22 cellular contexts compared by ENCODE assay signal in genomic region chr7:139873593-139874374, GRCh38. TPM values are rescaled to one million over a fixed set of nuclear protein-coding genes. Genes with fewer than 3 reads are reported as not detected.
A peak's percentile ranks its signal among the peaks of the same experiment; 100 is the strongest.
DNase-seq lines count a peak whose midpoint lies in the region; ATAC-seq, FAIRE-seq and TF ChIP-seq lines count a peak whose summit lies in the region.
"Had no signal": no experiment of that assay in that cellular context is flagged by ENCODE, and none has a peak within 500 bp of the region (broad histone marks: within the 10 kb centered on the region; RNA-seq: fewer than 3 reads in every experiment).

No MANE protein-coding gene starts in this region.

- ATAC-seq in GM23338 (no peak), K562 (no peak), right cardiac atrium (peak; percentile 61 to 88), HG03439 (IDR thresholded peaks at IDR 0.05; ENCODE audit: unreplicated experiment) (no peak)
- ATAC-seq in natural killer cell treated with Interleukin-12 subunit alpha and Interleukin-12 subunit beta and Interleukin-15 and Interleukin-18, amount 100 ng/mL, for 72 hours: peak; percentile 41 to 60
- ATAC-seq: Panc1 had no signal

- H3F3A ChIP-seq in GM23338 (replicated peaks; ENCODE audit: low read depth): no peaks in the 10 kb centered on the region
- H3F3A ChIP-seq in neural progenitor cell (ENCODE audit: low read depth): no peaks in the 10 kb centered on the region

- H3K9ac ChIP-seq in K562 (ENCODE audit: insufficient read depth in 1 of 2, low read depth in 2 of 2, low read length in 2 of 2): no peak overlapping the region
- H3K9ac ChIP-seq in neural progenitor cell: no peak overlapping the region

- TF ChIP-seq RAD21 in K562 (CRISPR knock-in tag; conservative IDR thresholded peaks at IDR 0.05 in 1 of 2, IDR thresholded peaks at IDR 0.05 in 1 of 2): no peak

- POLR2A ChIA-PET in K562 (lab: Yijun Ruan, JAX): interaction anchor here (0.7 to 1.6 kb wide), 5 partner anchors 14 to 133 kb away, joined by 3 to 9 read pairs (median 3); no protein-coding TSS in a partner anchor

- TF ChIP-seq EP300 in K562 (IDR thresholded peaks at IDR 0.05; ENCODE audit: low read length): no peak

- no peak for TF ChIP-seq POLR2A in K562 (conservative IDR thresholded peaks at IDR 0.05)

- intact Hi-C loops in K562 (cut with micrococcal nuclease): no loop called here
- intact Hi-C loops in right cardiac atrium (cut with DNase I): no loop called here

- H3K27me3 Mint-ChIP-seq in GM23338 (ENCODE audit: insufficient read depth, low read depth, poor library complexity) (peaks cover 2% of the 10 kb centered on the region), neural progenitor cell (ENCODE audit: insufficient read depth, low read depth) (no peaks in the 10 kb centered on the region)
- no peaks in the 10 kb centered on the region for H3K27me3 Mint-ChIP-seq in natural killer cell treated with Interleukin-12 subunit alpha and Interleukin-12 subunit beta and Interleukin-15 and Interleukin-18, amount 100 ng/mL, for 72 hours

- BruUV-seq in K562 (replicated peaks; lab: Mats Ljungman, UMichigan): no TSS peak

- H3K4me3 Mint-ChIP-seq in GM23338 (no peak overlapping the region), neural progenitor cell (no peak overlapping the region)
- H3K4me3 Mint-ChIP-seq in natural killer cell treated with Interleukin-12 subunit alpha and Interleukin-12 subunit beta and Interleukin-15 and Interleukin-18, amount 100 ng/mL, for 72 hours: peak overlapping the region; percentile 79
- H3K4me3 Mint-ChIP-seq: CD14-positive monocyte, HFFc6 had no signal

- H3K27ac Mint-ChIP-seq in GM23338 (no peak overlapping the region), neural progenitor cell (no peak overlapping the region)
- peak overlapping the region; percentile 95 to 99 for H3K27ac Mint-ChIP-seq in natural killer cell treated with Interleukin-12 subunit alpha and Interleukin-12 subunit beta and Interleukin-15 and Interleukin-18, amount 100 ng/mL, for 72 hours
- H3K27ac Mint-ChIP-seq: HFFc6 had no signal

- CTCF ChIA-PET in K562 (lab: Yijun Ruan, JAX; ENCODE audit: low intra/inter-chr PET ratio): no interaction called here

- no peaks in the 10 kb centered on the region for H4K20me1 ChIP-seq in GM23338 (replicated peaks; ENCODE audit: insufficient read depth)
- H4K20me1 ChIP-seq in K562 (replicated peaks; ENCODE audit: control insufficient read depth, insufficient read depth, low read length): no peaks in the 10 kb centered on the region
- H4K20me1 ChIP-seq in neural progenitor cell (ENCODE audit: low read depth): no peaks in the 10 kb centered on the region

- H3K9me1 ChIP-seq in K562 (ENCODE audit: control insufficient read depth, insufficient read depth, low read length): no peaks in the 10 kb centered on the region

- no peaks in the 10 kb centered on the region for H3K36me3 Mint-ChIP-seq in GM23338 (ENCODE audit: low read depth)
- H3K36me3 Mint-ChIP-seq in natural killer cell treated with Interleukin-12 subunit alpha and Interleukin-12 subunit beta and Interleukin-15 and Interleukin-18, amount 100 ng/mL, for 72 hours: peaks cover 27% of the 10 kb centered on the region
- H3K36me3 Mint-ChIP-seq in neural progenitor cell: no peaks in the 10 kb centered on the region

- no peaks in the 10 kb centered on the region for H3K27me3 ChIP-seq in GM23338 (ENCODE audit: insufficient read depth)
- H3K27me3 ChIP-seq in K562 (ENCODE audit: control insufficient read depth in 2 of 2, insufficient read depth in 2 of 2, low read length in 2 of 2): no peaks in the 10 kb centered on the region
- H3K27me3 ChIP-seq in right cardiac atrium (ENCODE audit: control insufficient read depth, insufficient read depth): no peaks in the 10 kb centered on the region
- no peaks in the 10 kb centered on the region for H3K27me3 ChIP-seq in neural progenitor cell

- no peak for FAIRE-seq in K562 (lab: Jason Lieb, UNC)
- FAIRE-seq: H54 had no signal

- H3K9me2 ChIP-seq in GM23338 (ENCODE audit: insufficient read depth): peaks cover 4% of the 10 kb centered on the region; the same call in 1 of the 2 replicates

- no peak overlapping the region for H3K4me3 ChIP-seq in GM23338
- H3K4me3 ChIP-seq in K562: no peak overlapping the region
- no peak overlapping the region for H3K4me3 ChIP-seq in right cardiac atrium (ENCODE audit: low read length)
- no peak overlapping the region for H3K4me3 ChIP-seq in neural progenitor cell

- H3K4me2 ChIP-seq in GM23338 (no peak overlapping the region), K562 (ENCODE audit: insufficient read depth, low read length) (no peak overlapping the region), neural progenitor cell (no peak overlapping the region)

- in situ Hi-C loops in K562 (cut with MboI): no loop called here

- H3K9me3 ChIP-seq in K562 (replicated peaks; ENCODE audit: control insufficient read depth, insufficient read depth, low read depth, low read length) (no peaks in the 10 kb centered on the region), right cardiac atrium (ENCODE audit: control insufficient read depth, low read length) (no peaks in the 10 kb centered on the region), neural progenitor cell (ENCODE audit: low read depth) (no peaks in the 10 kb centered on the region)

- no peak for TF ChIP-seq CTCF in GM23338 (conservative IDR thresholded peaks at IDR 0.05; ENCODE audit: low read depth in 2 of 2)
- TF ChIP-seq CTCF in K562 (IDR thresholded peaks at IDR 0.05 in 2 of 3, conservative IDR thresholded peaks at IDR 0.05 in 1 of 3; ENCODE audit: insufficient read depth in 2 of 3, low read depth in 1 of 3, low read length in 3 of 3): no peak
- TF ChIP-seq CTCF in neural progenitor cell (IDR thresholded peaks at IDR 0.05): no peak

- H3K27ac ChIP-seq in GM23338 (ENCODE audit: low read depth): no peak overlapping the region
- H3K27ac ChIP-seq in K562 (ENCODE audit: extremely low read depth, low read depth, low read length): no peak overlapping the region
- no peak overlapping the region for H3K27ac ChIP-seq in right cardiac atrium (ENCODE audit: low read length)
- H3K27ac ChIP-seq in neural progenitor cell: no peak overlapping the region

- DNase-seq in GM23338 (ENCODE audit: low spot score) (no peak), K562 (ENCODE audit: extremely low read depth in 1 of 4, low spot score in 3 of 4) (peak in 1 of 4 experiments; percentile 36), right cardiac atrium (peak in 2 of 3 donors; percentile 35 to 68), mesenteric fat pad (ENCODE audit: low spot score) (no peak), neural progenitor cell (ENCODE audit: low spot score) (no peak), NCI-H1694 (lab: John Stamatoyannopoulos, UW) (no peak)
- DNase-seq in natural killer cell treated with Interleukin-12 subunit alpha and Interleukin-12 subunit beta and Interleukin-15 and Interleukin-18, amount 100 ng/mL, for 72 hours (ENCODE audit: low spot score): peak; percentile 79
- DNase-seq: ACHN, AML-193, COR-L47, DMS153, EL, HFFc6, MM.1S, NCI-H1105 treated with DMSO at 0.1 percent for 48 hours, NCI-H187, NCI-H226, NCI-H524 treated with DMSO at 0.1 percent for 48 hours had no signal

- 42% methylated on average over 12 of the region's 12 CpGs for WGBS in K562 (ENCODE audit: insufficient coverage, low coverage, missing lambda C conversion rate)
- 55% methylated on average over 12 of the region's 12 CpGs for WGBS in right cardiac atrium

- H3K4me1 ChIP-seq in GM23338 (ENCODE audit: insufficient read depth): no peaks in the 10 kb centered on the region
- peaks cover 0 to 7% of the 10 kb centered on the region in 2 experiments; a peak in 4 of 5 replicates for H3K4me1 ChIP-seq in K562 (replicated peaks in 1 of 2; ENCODE audit: control insufficient read depth in 2 of 2, insufficient read depth in 2 of 2, low read length in 2 of 2)
- H3K4me1 ChIP-seq in right cardiac atrium (ENCODE audit: control insufficient read depth, insufficient read depth, low read length): peaks cover 8% of the 10 kb centered on the region
- no peaks in the 10 kb centered on the region for H3K4me1 ChIP-seq in neural progenitor cell

- H3K9me3 Mint-ChIP-seq in GM23338 (no peaks in the 10 kb centered on the region), neural progenitor cell (no peaks in the 10 kb centered on the region)
- H3K9me3 Mint-ChIP-seq in natural killer cell treated with Interleukin-12 subunit alpha and Interleukin-12 subunit beta and Interleukin-15 and Interleukin-18, amount 100 ng/mL, for 72 hours: peaks cover 3% of the 10 kb centered on the region
- H3K9me3 Mint-ChIP-seq: HFFc6 had no signal

- H2AFZ ChIP-seq in GM23338 (0 out of 2 replicates have a peak overlapping the region, but pooled peaks have one; percentile 23), K562 (ENCODE audit: low read depth, low read length) (peak overlapping the region; percentile 32), neural progenitor cell (replicated peaks) (no peak overlapping the region)

- H3K79me2 ChIP-seq in GM23338 (replicated peaks; ENCODE audit: insufficient read depth): no peaks in the 10 kb centered on the region
- no peaks in the 10 kb centered on the region for H3K79me2 ChIP-seq in K562 (ENCODE audit: control insufficient read depth, insufficient read depth, low read length)
- H3K79me2 ChIP-seq in neural progenitor cell (ENCODE audit: low read depth): no peaks in the 10 kb centered on the region

- no peaks in the 10 kb centered on the region for H3K36me3 ChIP-seq in GM23338 (ENCODE audit: insufficient read depth)
- no peaks in the 10 kb centered on the region for H3K36me3 ChIP-seq in K562 (ENCODE audit: control insufficient read depth, insufficient read depth, low read length)
- no peaks in the 10 kb centered on the region for H3K36me3 ChIP-seq in neural progenitor cell

- H3K4me1 Mint-ChIP-seq in GM23338 (no peaks in the 10 kb centered on the region), neural progenitor cell (peaks cover 3% of the 10 kb centered on the region)
- H3K4me1 Mint-ChIP-seq in natural killer cell treated with Interleukin-12 subunit alpha and Interleukin-12 subunit beta and Interleukin-15 and Interleukin-18, amount 100 ng/mL, for 72 hours (ENCODE audit: low read depth in 2 of 2): peaks cover 71 to 86% of the 10 kb centered on the region in 2 donors

RNA-seq across cellular contexts. Expression of gene TBXAS1, which starts 44.7 kb away (rescaled TPM):
- total RNA-seq in GM23338 (2014; rRNA removed; shearing (Covaris generic)): 1.0 TPM in 1 of 2 replicates, not detected in the other
- polyA plus RNA-seq in GM23338 (2016; fragmentation: Nextera tagmentation; extraction: Ambion mirVana) (0.89 and 1.3 TPM in 2 replicates), K562 (2011; rRNA removed) (6.8 and 8.3 TPM in 2 replicates), K562 (2014; fragmentation: Illumina TruSeq; extraction: Trizol) (2.0 and 2.2 TPM in 2 replicates), K562 (2014; fragmentation: Nextera tagmentation; extraction: Ambion mirVana) (1 to 10 TPM; 1.1 to 1.2 TPM), K562 (2014; rRNA removed) (2.4 and 3.7 TPM in 2 replicates), right cardiac atrium (3.1 TPM)
- 6.1 and 7.4 TPM in 2 replicates for total RNA-seq in K562 (2011; cell fraction: chromatin; rRNA removed; ENCODE audit: low replicate concordance)
- 3.2 and 6.0 TPM in 2 replicates for total RNA-seq in K562 (2011; cell fraction: nucleolus; rRNA removed)
- 4.2 and 10.6 TPM in 2 replicates for total RNA-seq in K562 (2011; cell fraction: nucleoplasm; rRNA removed)
- total RNA-seq in K562 (2014; rRNA removed) (1.5 and 1.7 TPM in 2 replicates), K562 (2014; rRNA removed; fragmentation: Illumina TruSeq; extraction: Trizol) (1.3 and 2.5 TPM in 2 replicates), K562 (2015; rRNA removed; fragmentation: Illumina TruSeq; extraction: Trizol) (2.6 and 2.9 TPM in 2 replicates), K562 (2021) (1.9 and 2.7 TPM in 2 replicates), right cardiac atrium (1 to 10 TPM; 5.8 to 9.1 (median 7.2) TPM), mesenteric fat pad (35.2 TPM), neural progenitor cell (ENCODE audit: low replicate concordance) (1.5 TPM in 1 of 2 replicates, not detected in the other)
- polyA plus RNA-seq in K562 (2011; cell fraction: cytosol; rRNA removed): 3.7 and 8.3 TPM in 2 replicates
- 10.0 and 17.3 TPM in 2 replicates for polyA plus RNA-seq in K562 (2011; cell fraction: nucleus; rRNA removed)
- polyA plus RNA-seq in K562 (2012): 2.7 and 4.5 TPM in 2 replicates
- polyA minus RNA-seq in K562 (2011; rRNA and poly(A)+ RNA removed): 3.8 and 6.3 TPM in 2 replicates
- polyA minus RNA-seq in K562 (2011; cell fraction: cytosol; rRNA and poly(A)+ RNA removed): 1.6 and 3.1 TPM in 2 replicates
- 4.4 and 4.6 TPM in 2 replicates for polyA minus RNA-seq in K562 (2011; cell fraction: nucleus; rRNA and poly(A)+ RNA removed)
- total RNA-seq in natural killer cell treated with Interleukin-12 subunit alpha and Interleukin-12 subunit beta and Interleukin-15 and Interleukin-18, amount 100 ng/mL, for 72 hours: 100 to 1,000 TPM; 104 to 130 TPM

Comparison
In these comparisons a context has a peak if more than half of its experiments do, and no peak if none do; other contexts are left out.
1. ATAC-seq: peak in right cardiac atrium (2 of 2) and natural killer cell treated with Interleukin-12 subunit alpha and Interleukin-12 subunit beta and Interleukin-15 and Interleukin-18, amount 100 ng/mL, for 72 hours (2 of 2); none in GM23338 (single experiment), K562 (single experiment) and HG03439 (single experiment).
2. DNase-seq: peak in right cardiac atrium (2 of 3) and natural killer cell treated with Interleukin-12 subunit alpha and Interleukin-12 subunit beta and Interleukin-15 and Interleukin-18, amount 100 ng/mL, for 72 hours (single experiment); none in GM23338 (single experiment), mesenteric fat pad (single experiment), neural progenitor cell (single experiment) and NCI-H1694 (single experiment).
3. H3K27ac Mint-ChIP-seq: peak in natural killer cell treated with Interleukin-12 subunit alpha and Interleukin-12 subunit beta and Interleukin-15 and Interleukin-18, amount 100 ng/mL, for 72 hours (2 of 2); none in GM23338 (single experiment) and neural progenitor cell (single experiment).